In the genomic region with DNA sequence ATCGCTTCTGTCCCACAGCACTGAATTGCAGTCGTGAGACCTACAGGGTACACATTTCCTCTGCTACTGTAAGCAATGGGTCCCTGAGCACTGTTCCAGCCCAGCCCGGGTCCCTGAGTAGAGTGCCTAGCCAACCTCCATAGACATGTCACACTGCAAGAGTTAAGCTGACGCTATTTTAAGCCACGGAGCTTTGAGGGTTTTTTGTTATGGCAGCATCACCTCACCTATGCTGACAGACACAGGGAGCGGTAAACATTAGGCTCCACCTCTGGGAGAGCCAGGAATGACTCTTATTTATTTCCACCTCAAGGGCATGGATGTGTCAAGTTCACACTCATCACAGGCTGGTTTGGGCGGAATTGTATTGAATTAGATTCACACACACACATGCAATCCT, we compare ENCODE assay signal across 33 cellular contexts. TPM values are rescaled to one million over a fixed set of nuclear protein-coding genes. Genes with fewer than 3 reads are reported as not detected.
"Had no signal": no experiment of that assay in that cellular context is flagged by ENCODE, and none has a peak within 500 bp of the region (broad histone marks: within the 10 kb centered on the region; RNA-seq: fewer than 3 reads in every experiment).

No MANE protein-coding gene starts in this region.

- H3K27me3 ChIP-seq: ascending aorta, cardiac muscle cell had no signal

- H3K36me3 ChIP-seq: ascending aorta, cardiac muscle cell had no signal

- H3K27ac ChIP-seq: ascending aorta, cardiac muscle cell, VCaP had no signal

- ATAC-seq: activated CD4-positive, alpha-beta T cell treated with anti-CD3 and anti-CD28 coated beads for 36 hours; activated CD4-positive, CD25-positive, alpha-beta regulatory T cell treated with anti-CD3 and anti-CD28 coated beads, Interleukin-2, amount 50 U/mL, for 24 hours; activated CD8-positive, alpha-beta memory T cell treated with anti-CD3 and anti-CD28 coated beads, Interleukin-2, amount 10 ng/mL, durations not matched to agents 7 days and 5 days; activated CD8-positive, alpha-beta T cell treated with anti-CD3 and anti-CD28 coated beads, Interleukin-2, amount 10 ng/mL, durations not matched to agents 7 days and 5 days; activated naive CD8-positive, alpha-beta T cell treated with anti-CD3 and anti-CD28 coated beads, Interleukin-2, amount 50 U/mL, for 24 hours; WTC11 had no signal

- H3K4me1 ChIP-seq: ascending aorta had no signal

- FAIRE-seq: TTC549 had no signal

- H3K4me3 ChIP-seq: ascending aorta, cardiac muscle cell had no signal

- DNase-seq: activated CD4-positive, alpha-beta memory T cell treated with anti-CD3 and anti-CD28 coated beads, Interleukin-2, amount 10 ng/mL, durations not matched to agents 7 days and 5 days; activated CD4-positive, alpha-beta T cell treated with anti-CD3 and anti-CD28 coated beads for 1 hour; activated CD4-positive, alpha-beta T cell treated with anti-CD3 and anti-CD28 coated beads for 36 hours; activated CD4-positive, alpha-beta T cell treated with anti-CD3 and anti-CD28 coated beads for 48 hours; activated CD4-positive, alpha-beta T cell treated with anti-CD3 and anti-CD28 coated beads, Interleukin-2, amount 10 ng/mL, durations not matched to agents 7 days and 5 days; activated CD4-positive, alpha-beta T cell treated with anti-CD3 and anti-CD28 coated beads, Interleukin-2, amount 50 U/mL, for 48 hours; activated CD4-positive, CD25-positive, alpha-beta regulatory T cell; activated CD8-positive, alpha-beta memory T cell treated with anti-CD3 and anti-CD28 coated beads for 24 hours; activated CD8-positive, alpha-beta memory T cell treated with anti-CD3 and anti-CD28 coated beads, Interleukin-2, amount 10 ng/mL, durations not matched to agents 7 days and 5 days; activated CD8-positive, alpha-beta memory T cell treated with anti-CD3 and anti-CD28 coated beads, Interleukin-2, amount 50 U/mL, for 48 hours; activated CD8-positive, alpha-beta T cell treated with anti-CD3 and anti-CD28 coated beads, Interleukin-2, amount 10 ng/mL, durations not matched to agents 7 days and 5 days; activated effector memory CD4-positive, alpha-beta T cell treated with Interleukin-2 at 50 U/mL for 16 hours; activated gamma-delta T cell; activated naive CD4-positive, alpha-beta T cell treated with anti-CD3 and anti-CD28 coated beads, Interleukin-2, amount 10 ng/mL, durations not matched to agents 7 days and 5 days; activated naive CD4-positive, alpha-beta T cell treated with Interleukin-2 at 50 U/mL for 16 hours; activated naive CD8-positive, alpha-beta T cell treated with anti-CD3 and anti-CD28 coated beads, Interleukin-2, amount 10 ng/mL, durations not matched to agents 7 days and 5 days; activated naive CD8-positive, alpha-beta T cell treated with anti-CD3 and anti-CD28 coated beads, Interleukin-2, amount 50 U/mL, for 24 hours; activated T-cell treated with anti-CD3 and anti-CD28 coated beads, Interleukin-2, amount 50 U/mL, for 24 hours; activated T-cell treated with anti-CD3 and anti-CD28 coated beads, Interleukin-2, amount 50 U/mL, for 48 hours; amygdala; anterior cingulate cortex; cerebellar nuclear complex; T-helper 1 cell; T-helper 2 cell; T-helper 9 cell had no signal

- H3K9me3 ChIP-seq: ascending aorta had no signal

RNA-seq across cellular contexts. Expression of a gene that starts 45.1 kb away (rescaled TPM):
- total RNA-seq: activated CD4-positive, alpha-beta memory T cell treated with anti-CD3 and anti-CD28 coated beads, Interleukin-2, amount 10 ng/mL, durations not matched to agents 7 days and 5 days; activated CD4-positive, alpha-beta T cell treated with anti-CD3 and anti-CD28 coated beads, Interleukin-2, amount 10 ng/mL, durations not matched to agents 7 days and 5 days; activated CD8-positive, alpha-beta memory T cell treated with anti-CD3 and anti-CD28 coated beads, Interleukin-2, amount 10 ng/mL, durations not matched to agents 7 days and 5 days; activated CD8-positive, alpha-beta T cell treated with anti-CD3 and anti-CD28 coated beads, Interleukin-2, amount 10 ng/mL, durations not matched to agents 7 days and 5 days; activated T-helper 2 cell treated with anti-CD3 and anti-CD28 coated beads, Interferon-gamma antibody, Interleukin-2, Interleukin-4, amounts not matched to agents 10 μg/mL and 5 μg/mL and 100 μg/mL, durations not matched to agents 14 hours and 24 hours and 36 hours; ascending aorta; bronchial epithelial cell had no signal
